19 cellular contexts compared by ENCODE assay signal in genomic region chr15:31079519-31079918, GRCh38. TPM values are rescaled to one million over a fixed set of nuclear protein-coding genes. Genes with fewer than 3 reads are reported as not detected.
DNase-seq lines count a peak whose midpoint lies in the region; ATAC-seq and TF ChIP-seq lines count a peak whose summit lies in the region.
"Had no signal": no experiment of that assay in that cellular context is flagged by ENCODE, and none has a peak within 500 bp of the region (broad histone marks: within the 10 kb centered on the region; RNA-seq: fewer than 3 reads in every experiment).

No MANE protein-coding gene starts in this region.

- H3K79me1 ChIP-seq in IMR-90 (ENCODE audit: low read depth in 1 of 2, low read length in 2 of 2) (no peaks in the 10 kb centered on the region), mesenchymal stem cell (replicated peaks; ENCODE audit: low read length, poor library complexity, severe bottlenecking) (no peaks in the 10 kb centered on the region)

- H3K4me3 ChIP-seq in IMR-90 (ENCODE audit: insufficient read depth, low read depth, low read length) (no peak overlapping the region), epithelial cell of esophagus (ENCODE audit: low read length) (no peak overlapping the region), mesenchymal stem cell (ENCODE audit: insufficient read depth in 1 of 2, low read depth in 1 of 2, low read length in 2 of 2) (no peak overlapping the region), tibial nerve (no peak overlapping the region)

- H2BK5ac ChIP-seq in IMR-90 (ENCODE audit: low read depth, low read length, poor library complexity, severe bottlenecking) = no peak overlapping the region
- H2BK5ac ChIP-seq in mesenchymal stem cell (ENCODE audit: low read depth, low read length, poor library complexity, severe bottlenecking) = no peak overlapping the region

- in situ Hi-C loops in IMR-90 (cut with MboI; ENCODE audit: low sequenced_read_pairs) = no loop called here

- intact Hi-C loops in IMR-90 (cut with micrococcal nuclease) = no loop called here

- no peak overlapping the region for H3K4me2 ChIP-seq in IMR-90 (ENCODE audit: low read depth, low read length)
- H3K4me2 ChIP-seq in mesenchymal stem cell (ENCODE audit: low read length, poor library complexity, severe bottlenecking) = no peak overlapping the region

- no peak overlapping the region for H3K56ac ChIP-seq in IMR-90 (ENCODE audit: extremely low read depth, insufficient read depth, low read length)

- no peak overlapping the region for H2BK15ac ChIP-seq in IMR-90 (ENCODE audit: low read depth, low read length)
- no peak overlapping the region for H2BK15ac ChIP-seq in mesenchymal stem cell (ENCODE audit: low read depth, poor library complexity, severe bottlenecking)

- POLR2A ChIA-PET in IMR-90 (lab: Charles Lee; ENCODE audit: unreplicated experiment) = no interaction called here

- no peak overlapping the region for H2BK20ac ChIP-seq in IMR-90 (ENCODE audit: low read depth, low read length)

- no peak overlapping the region for H3K18ac ChIP-seq in IMR-90 (ENCODE audit: low read depth, low read length)
- no peak overlapping the region for H3K18ac ChIP-seq in mesenchymal stem cell (ENCODE audit: low read depth in 1 of 2, low read length in 2 of 2)

- no peak overlapping the region for H3K23ac ChIP-seq in IMR-90 (ENCODE audit: low read depth, low read length)
- no peak overlapping the region for H3K23ac ChIP-seq in mesenchymal stem cell (ENCODE audit: low read length in 2 of 2)

- no peaks in the 10 kb centered on the region for H3K9me3 ChIP-seq in IMR-90 (ENCODE audit: control insufficient read depth, insufficient read depth, low read length)
- no peaks in the 10 kb centered on the region for H3K9me3 ChIP-seq in mesenchymal stem cell (ENCODE audit: control insufficient read depth, low read length)
- peaks cover 0 to 6% (median 0%) of the 10 kb centered on the region in 4 donors for H3K9me3 ChIP-seq in tibial nerve

- dilution Hi-C loops in IMR-90 (cut with HindIII; ENCODE audit: low sequenced_read_pairs, unreplicated experiment) = no loop called here

- H2AK9ac ChIP-seq in IMR-90 (replicated peaks; ENCODE audit: low read depth, low read length, poor library complexity) = no peak overlapping the region

- H3K4me1 ChIP-seq in IMR-90 (ENCODE audit: control insufficient read depth, insufficient read depth, low read length) (peaks cover 9% of the 10 kb centered on the region; the same call in 1 of the 2 replicates), mesenchymal stem cell (ENCODE audit: control insufficient read depth, insufficient read depth, low read depth, low read length) (peaks cover 21% of the 10 kb centered on the region), tibial nerve (peaks cover 0 to 15% (median 0%) of the 10 kb centered on the region in 4 donors)

- H3K9ac ChIP-seq in IMR-90 (ENCODE audit: low read depth, low read length) (no peak overlapping the region), mesenchymal stem cell (ENCODE audit: low read length) (no peak overlapping the region)

- no peak for TF ChIP-seq RAD21 in IMR-90 (IDR thresholded peaks at IDR 0.05; ENCODE audit: low read length)

- H3K4me3 Mint-ChIP-seq in activated T-helper 17 cell treated with anti-CD3 and anti-CD28 coated beads, Interleukin-2, amount 50 U/mL, for 72 hours = no peak overlapping the region
- H3K4me3 Mint-ChIP-seq: type B pancreatic cell had no signal

- H4K20me1 ChIP-seq in IMR-90 (ENCODE audit: insufficient read depth, low read length) = no peaks in the 10 kb centered on the region

- H4K8ac ChIP-seq in IMR-90 (ENCODE audit: low read depth in 2 of 2, low read length in 2 of 2) = no peak overlapping the region
- H4K8ac ChIP-seq in mesenchymal stem cell (ENCODE audit: low read length) = no peak overlapping the region

- WGBS in IMR-90 (ENCODE audit: extremely low coverage in 2 of 2, insufficient read length in 1 of 2), 2 experiments = 10% methylated on average over 1 of the region's 2 CpGs; no CpG with 5 or more reads in 1 of the 2 experiments
- WGBS in mesenchymal stem cell = 59% methylated on average over 2 of the region's 2 CpGs
- 81 to 82% methylated on average over 2 of the region's 2 CpGs for WGBS in tibial nerve, 2 donors

- H3K36me3 ChIP-seq in IMR-90 (ENCODE audit: control insufficient read depth, insufficient read depth, low read length) = no peaks in the 10 kb centered on the region
- H3K36me3 ChIP-seq in mesenchymal stem cell (ENCODE audit: control insufficient read depth in 1 of 2, insufficient read depth in 2 of 2, low read depth in 1 of 2, low read length in 2 of 2) = no peaks in the 10 kb centered on the region
- H3K36me3 ChIP-seq in tibial nerve = no peaks in the 10 kb centered on the region

- peaks cover 38% of the 10 kb centered on the region for H3K27me3 Mint-ChIP-seq in activated T-helper 17 cell treated with anti-CD3 and anti-CD28 coated beads, Interleukin-2, amount 50 U/mL, for 72 hours
- H3K27me3 Mint-ChIP-seq: type B pancreatic cell had no signal

- no peak overlapping the region for H2AK5ac ChIP-seq in IMR-90 (ENCODE audit: low read depth, low read length)
- no peak overlapping the region for H2AK5ac ChIP-seq in mesenchymal stem cell (ENCODE audit: low read length, severe bottlenecking)

- no peaks in the 10 kb centered on the region for H3K9me3 Mint-ChIP-seq in activated T-helper 17 cell treated with anti-CD3 and anti-CD28 coated beads, Interleukin-2, amount 50 U/mL, for 72 hours
- H3K9me3 Mint-ChIP-seq: activated T-cell treated with anti-CD3 and anti-CD28 coated beads, Interleukin-2, amount 50 U/mL, for 72 hours; type B pancreatic cell had no signal

- TF ChIP-seq CTCF in IMR-90 (conservative IDR thresholded peaks at IDR 0.05; ENCODE audit: low read depth, low read length) = no peak
- no peak for TF ChIP-seq CTCF in epithelial cell of esophagus (IDR thresholded peaks at IDR 0.05; ENCODE audit: insufficient read depth, low read depth, low read length, missing control alignments)
- TF ChIP-seq CTCF in tibial nerve (IDR thresholded peaks at IDR 0.05) = no peak

- H4K91ac ChIP-seq in IMR-90 (ENCODE audit: insufficient read depth, low read depth, low read length) = no peak overlapping the region
- no peak overlapping the region for H4K91ac ChIP-seq in mesenchymal stem cell (ENCODE audit: low read length)

- CTCF ChIA-PET in IMR-90 (lab: Yijun Ruan, JAX) = no interaction called here

- peaks cover 3% of the 10 kb centered on the region; the same call in 1 of the 2 replicates for H3K9me1 ChIP-seq in IMR-90 (ENCODE audit: insufficient read depth, low read length)

- no peaks in the 10 kb centered on the region for H3K36me3 Mint-ChIP-seq in activated T-helper 17 cell treated with anti-CD3 and anti-CD28 coated beads, Interleukin-2, amount 50 U/mL, for 72 hours (ENCODE audit: low read depth)
- H3K36me3 Mint-ChIP-seq: type B pancreatic cell had no signal

- no peak overlapping the region for H3K27ac ChIP-seq in IMR-90 (ENCODE audit: insufficient read depth, low read length)
- H3K27ac ChIP-seq in mesenchymal stem cell (ENCODE audit: low read length, poor library complexity, severe bottlenecking) = no peak overlapping the region
- H3K27ac ChIP-seq in tibial nerve = no peak overlapping the region

- H2AFZ ChIP-seq in IMR-90 (replicated peaks; ENCODE audit: low read length, poor library complexity) = peak overlapping the region; percentile 71
- H2AFZ ChIP-seq in mesenchymal stem cell (ENCODE audit: low read depth, low read length) = no peak overlapping the region

- no peak overlapping the region for H3K27ac Mint-ChIP-seq in activated T-helper 17 cell treated with anti-CD3 and anti-CD28 coated beads, Interleukin-2, amount 50 U/mL, for 72 hours
- H3K27ac Mint-ChIP-seq: activated T-cell treated with anti-CD3 and anti-CD28 coated beads, Interleukin-2, amount 50 U/mL, for 72 hours; type B pancreatic cell had no signal

- H3K4ac ChIP-seq in IMR-90 (ENCODE audit: low read depth, low read length) (no peak overlapping the region), mesenchymal stem cell (ENCODE audit: low read depth in 1 of 2, low read length in 2 of 2) (no peak overlapping the region)

- peaks cover 15% of the 10 kb centered on the region for H3K27me3 ChIP-seq in IMR-90 (ENCODE audit: control insufficient read depth, insufficient read depth, low read length)
- H3K27me3 ChIP-seq in mesenchymal stem cell (ENCODE audit: control insufficient read depth in 1 of 2, insufficient read depth in 1 of 2, low read length in 2 of 2) = peaks cover 0 to 42% of the 10 kb centered on the region in 2 experiments
- H3K27me3 ChIP-seq in tibial nerve = no peaks in the 10 kb centered on the region

- DNase-seq in EH (ENCODE audit: low read depth) = peak; percentile 97
- DNase-seq in IMR-90 = peak; percentile 87
- peak; percentile 92 for DNase-seq in epithelial cell of esophagus (ENCODE audit: low read depth)
- peak; percentile 66 for DNase-seq in mesenchymal stem cell
- no peak for DNase-seq in DMS114 treated with DMSO at 0.1 percent for 48 hours (lab: John Stamatoyannopoulos, UW; ENCODE audit: unreplicated experiment)
- DNase-seq in NCI-H1092 treated with DMSO at 0.1 percent for 48 hours (lab: John Stamatoyannopoulos, UW) = no peak
- DNase-seq in tibial nerve (ENCODE audit: low spot score in 2 of 2) = no peak
- DNase-seq: activated CD4-positive, alpha-beta T cell treated with anti-CD3 and anti-CD28 coated beads, Interleukin-2, amount 50 U/mL, for 4 hours; activated T-cell treated with anti-CD3 and anti-CD28 coated beads, Interleukin-2, amount 50 U/mL, for 72 hours; cortex of kidney; hippocampal formation; KBM-7; NCI-H1436 treated with DMSO at 0.1 percent for 48 hours; NCI-H510A had no signal

- H4K5ac ChIP-seq in IMR-90 (ENCODE audit: low read depth, low read length) = no peak overlapping the region

- BruUV-seq in IMR-90 (replicated peaks; lab: Mats Ljungman, UMichigan) = no TSS peak

- no peak overlapping the region for H2BK120ac ChIP-seq in IMR-90 (ENCODE audit: low read depth, low read length)
- no peak overlapping the region for H2BK120ac ChIP-seq in mesenchymal stem cell (ENCODE audit: low read depth, low read length)

- H3K4me1 Mint-ChIP-seq in activated T-helper 17 cell treated with anti-CD3 and anti-CD28 coated beads, Interleukin-2, amount 50 U/mL, for 72 hours = no peaks in the 10 kb centered on the region

- TF ChIP-seq EP300 in tibial nerve (IDR thresholded peaks at IDR 0.05) = no peak

- H2BK12ac ChIP-seq in mesenchymal stem cell (ENCODE audit: low read length in 2 of 2) = no peak overlapping the region

- TF ChIP-seq POLR2A in IMR-90 (IDR thresholded peaks at IDR 0.05; ENCODE audit: low read depth, low read length) (no peak), tibial nerve (IDR thresholded peaks at IDR 0.05) (no peak)

- H3K14ac ChIP-seq in IMR-90 (replicated peaks; ENCODE audit: low read depth, low read length) (no peak overlapping the region), mesenchymal stem cell (ENCODE audit: low read length in 2 of 2) (no peak overlapping the region)

- peak; percentile 82 for ATAC-seq in IMR-90 (ENCODE audit: low read depth)
- ATAC-seq in activated T-helper 17 cell treated with anti-CD3 and anti-CD28 coated beads, Interleukin-2, amount 50 U/mL, for 72 hours (replicated peaks) = no peak
- ATAC-seq: activated T-cell treated with anti-CD3 and anti-CD28 coated beads, Interleukin-2, amount 50 U/mL, for 72 hours; esophagus mucosa; Panc1 had no signal

RNA-seq across cellular contexts. Expression of gene TRPM1, which starts 22.0 kb away (rescaled TPM):
- total RNA-seq in IMR-90 (2012; rRNA removed) (0.28 TPM in 1 of 2 replicates, not detected in the other), tibial nerve (not detected)
- not detected in 2 replicates for polyA plus RNA-seq in IMR-90 (2012; rRNA removed)
- 0.03 TPM in 1 of 2 replicates, not detected in the other for polyA plus RNA-seq in IMR-90 (2012; cell fraction: cytosol; rRNA removed)
- polyA plus RNA-seq in IMR-90 (2012; cell fraction: nucleus; rRNA removed; ENCODE audit: low replicate concordance) = 0.15 TPM in 1 of 2 replicates, not detected in the other
- not detected for polyA plus RNA-seq in mesenchymal stem cell (2013, experiment 1 of 2)
- not detected for polyA plus RNA-seq in mesenchymal stem cell (2013, experiment 2 of 2)
- total RNA-seq in activated T-helper 17 cell treated with anti-CD3 and anti-CD28 coated beads, Interleukin-2, amount 50 U/mL, for 72 hours = not detected
- total RNA-seq: activated T-cell treated with anti-CD3 and anti-CD28 coated beads, Interleukin-2, amount 50 U/mL, for 72 hours; esophagus mucosa; H4 had no signal

Comparison
In these comparisons a context has a peak if more than half of its experiments do, and no peak if none do; other contexts are left out.
1. DNase-seq: peak in EH (single experiment), IMR-90 (single experiment), epithelial cell of esophagus (single experiment) and mesenchymal stem cell (single experiment); none in DMS114 treated with DMSO at 0.1 percent for 48 hours (single experiment), NCI-H1092 treated with DMSO at 0.1 percent for 48 hours (single experiment) and tibial nerve (0 of 2).